1 cellular context compared by ENCODE assay signal in genomic region chr20:62303327-62304226, GRCh38.
TF ChIP-seq lines count a peak whose summit lies in the region.

No MANE protein-coding gene starts in this region.

TF ChIP-seq in H1, 55 proteins besides CTCF, POLR2A, EP300 and RAD21:
- TF ChIP-seq, protein P1, sequence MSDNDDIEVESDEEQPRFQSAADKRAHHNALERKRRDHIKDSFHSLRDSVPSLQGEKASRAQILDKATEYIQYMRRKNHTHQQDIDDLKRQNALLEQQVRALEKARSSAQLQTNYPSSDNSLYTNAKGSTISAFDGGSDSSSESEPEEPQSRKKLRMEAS (IDR thresholded peaks at IDR 0.05): no peak
- TF ChIP-seq GTF2F1 (IDR thresholded peaks at IDR 0.05; ENCODE audit: borderline replicate concordance, low read depth, low read length): no peak
- TF ChIP-seq CHD7 (IDR thresholded peaks at IDR 0.05; ENCODE audit: insufficient replicate concordance, low read length): no peak
